In the genomic region with DNA sequence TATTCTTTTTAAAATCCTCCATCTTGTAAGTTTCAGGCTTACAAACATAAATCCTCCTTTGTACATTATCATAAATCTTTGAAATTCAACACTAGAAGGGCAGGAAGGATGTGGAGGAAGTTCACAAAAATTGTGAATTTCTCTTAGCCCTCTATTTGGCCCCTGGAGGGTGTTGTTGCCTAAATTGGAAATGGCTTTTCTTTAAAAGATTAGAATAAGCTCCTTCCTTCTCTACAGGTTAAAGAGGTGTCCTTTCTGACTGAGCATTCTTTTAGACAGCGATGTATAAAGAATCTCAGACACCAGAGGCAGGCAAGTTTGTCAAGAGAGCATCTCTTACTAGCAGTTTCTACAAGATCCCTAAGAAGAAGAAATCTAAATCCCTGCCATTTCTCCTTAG, we compare ENCODE assay signal across 1 cellular context.
TF ChIP-seq lines count a peak whose summit lies in the region.

No MANE protein-coding gene starts in this region.

TF ChIP-seq in GM23338, 12 proteins besides CTCF, POLR2A, EP300 and RAD21:
- TF ChIP-seq, protein P1, sequence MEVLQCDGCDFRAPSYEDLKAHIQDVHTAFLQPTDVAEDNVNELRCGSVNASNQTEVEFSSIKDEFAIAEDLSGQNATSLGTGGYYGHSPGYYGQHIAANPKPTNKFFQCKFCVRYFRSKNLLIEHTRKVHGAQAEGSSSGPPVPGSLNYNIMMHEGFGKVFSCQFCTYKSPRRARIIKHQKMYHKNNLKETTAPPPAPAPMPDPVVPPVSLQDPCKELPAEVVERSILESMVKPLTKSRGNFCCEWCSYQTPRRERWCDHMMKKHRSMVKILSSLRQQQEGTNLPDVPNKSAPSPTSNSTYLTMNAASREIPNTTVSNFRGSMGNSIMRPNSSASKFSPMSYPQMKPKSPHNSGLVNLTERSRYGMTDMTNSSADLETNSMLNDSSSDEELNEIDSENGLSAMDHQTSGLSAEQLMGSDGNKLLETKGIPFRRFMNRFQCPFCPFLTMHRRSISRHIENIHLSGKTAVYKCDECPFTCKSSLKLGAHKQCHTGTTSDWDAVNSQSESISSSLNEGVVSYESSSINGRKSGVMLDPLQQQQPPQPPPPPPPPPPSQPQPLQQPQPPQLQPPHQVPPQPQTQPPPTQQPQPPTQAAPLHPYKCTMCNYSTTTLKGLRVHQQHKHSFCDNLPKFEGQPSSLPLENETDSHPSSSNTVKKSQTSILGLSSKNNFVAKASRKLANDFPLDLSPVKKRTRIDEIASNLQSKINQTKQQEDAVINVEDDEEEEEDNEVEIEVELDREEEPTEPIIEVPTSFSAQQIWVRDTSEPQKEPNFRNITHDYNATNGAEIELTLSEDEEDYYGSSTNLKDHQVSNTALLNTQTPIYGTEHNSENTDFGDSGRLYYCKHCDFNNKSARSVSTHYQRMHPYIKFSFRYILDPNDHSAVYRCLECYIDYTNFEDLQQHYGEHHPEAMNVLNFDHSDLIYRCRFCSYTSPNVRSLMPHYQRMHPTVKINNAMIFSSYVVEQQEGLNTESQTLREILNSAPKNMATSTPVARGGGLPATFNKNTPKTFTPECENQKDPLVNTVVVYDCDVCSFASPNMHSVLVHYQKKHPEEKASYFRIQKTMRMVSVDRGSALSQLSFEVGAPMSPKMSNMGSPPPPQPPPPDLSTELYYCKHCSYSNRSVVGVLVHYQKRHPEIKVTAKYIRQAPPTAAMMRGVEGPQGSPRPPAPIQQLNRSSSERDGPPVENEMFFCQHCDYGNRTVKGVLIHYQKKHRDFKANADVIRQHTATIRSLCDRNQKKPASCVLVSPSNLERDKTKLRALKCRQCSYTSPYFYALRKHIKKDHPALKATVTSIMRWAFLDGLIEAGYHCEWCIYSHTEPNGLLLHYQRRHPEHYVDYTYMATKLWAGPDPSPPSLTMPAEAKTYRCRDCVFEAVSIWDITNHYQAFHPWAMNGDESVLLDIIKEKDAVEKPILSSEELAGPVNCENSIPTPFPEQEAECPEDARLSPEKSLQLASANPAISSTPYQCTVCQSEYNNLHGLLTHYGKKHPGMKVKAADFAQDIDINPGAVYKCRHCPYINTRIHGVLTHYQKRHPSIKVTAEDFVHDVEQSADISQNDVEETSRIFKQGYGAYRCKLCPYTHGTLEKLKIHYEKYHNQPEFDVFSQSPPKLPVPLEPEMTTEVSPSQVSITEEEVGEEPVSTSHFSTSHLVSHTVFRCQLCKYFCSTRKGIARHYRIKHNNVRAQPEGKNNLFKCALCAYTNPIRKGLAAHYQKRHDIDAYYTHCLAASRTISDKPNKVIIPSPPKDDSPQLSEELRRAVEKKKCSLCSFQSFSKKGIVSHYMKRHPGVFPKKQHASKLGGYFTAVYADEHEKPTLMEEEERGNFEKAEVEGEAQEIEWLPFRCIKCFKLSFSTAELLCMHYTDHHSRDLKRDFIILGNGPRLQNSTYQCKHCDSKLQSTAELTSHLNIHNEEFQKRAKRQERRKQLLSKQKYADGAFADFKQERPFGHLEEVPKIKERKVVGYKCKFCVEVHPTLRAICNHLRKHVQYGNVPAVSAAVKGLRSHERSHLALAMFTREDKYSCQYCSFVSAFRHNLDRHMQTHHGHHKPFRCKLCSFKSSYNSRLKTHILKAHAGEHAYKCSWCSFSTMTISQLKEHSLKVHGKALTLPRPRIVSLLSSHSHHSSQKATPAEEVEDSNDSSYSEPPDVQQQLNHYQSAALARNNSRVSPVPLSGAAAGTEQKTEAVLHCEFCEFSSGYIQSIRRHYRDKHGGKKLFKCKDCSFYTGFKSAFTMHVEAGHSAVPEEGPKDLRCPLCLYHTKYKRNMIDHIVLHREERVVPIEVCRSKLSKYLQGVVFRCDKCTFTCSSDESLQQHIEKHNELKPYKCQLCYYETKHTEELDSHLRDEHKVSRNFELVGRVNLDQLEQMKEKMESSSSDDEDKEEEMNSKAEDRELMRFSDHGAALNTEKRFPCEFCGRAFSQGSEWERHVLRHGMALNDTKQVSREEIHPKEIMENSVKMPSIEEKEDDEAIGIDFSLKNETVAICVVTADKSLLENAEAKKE (CRISPR knock-in tag; IDR thresholded peaks at IDR 0.05): no peak
- TF ChIP-seq, protein P2, sequence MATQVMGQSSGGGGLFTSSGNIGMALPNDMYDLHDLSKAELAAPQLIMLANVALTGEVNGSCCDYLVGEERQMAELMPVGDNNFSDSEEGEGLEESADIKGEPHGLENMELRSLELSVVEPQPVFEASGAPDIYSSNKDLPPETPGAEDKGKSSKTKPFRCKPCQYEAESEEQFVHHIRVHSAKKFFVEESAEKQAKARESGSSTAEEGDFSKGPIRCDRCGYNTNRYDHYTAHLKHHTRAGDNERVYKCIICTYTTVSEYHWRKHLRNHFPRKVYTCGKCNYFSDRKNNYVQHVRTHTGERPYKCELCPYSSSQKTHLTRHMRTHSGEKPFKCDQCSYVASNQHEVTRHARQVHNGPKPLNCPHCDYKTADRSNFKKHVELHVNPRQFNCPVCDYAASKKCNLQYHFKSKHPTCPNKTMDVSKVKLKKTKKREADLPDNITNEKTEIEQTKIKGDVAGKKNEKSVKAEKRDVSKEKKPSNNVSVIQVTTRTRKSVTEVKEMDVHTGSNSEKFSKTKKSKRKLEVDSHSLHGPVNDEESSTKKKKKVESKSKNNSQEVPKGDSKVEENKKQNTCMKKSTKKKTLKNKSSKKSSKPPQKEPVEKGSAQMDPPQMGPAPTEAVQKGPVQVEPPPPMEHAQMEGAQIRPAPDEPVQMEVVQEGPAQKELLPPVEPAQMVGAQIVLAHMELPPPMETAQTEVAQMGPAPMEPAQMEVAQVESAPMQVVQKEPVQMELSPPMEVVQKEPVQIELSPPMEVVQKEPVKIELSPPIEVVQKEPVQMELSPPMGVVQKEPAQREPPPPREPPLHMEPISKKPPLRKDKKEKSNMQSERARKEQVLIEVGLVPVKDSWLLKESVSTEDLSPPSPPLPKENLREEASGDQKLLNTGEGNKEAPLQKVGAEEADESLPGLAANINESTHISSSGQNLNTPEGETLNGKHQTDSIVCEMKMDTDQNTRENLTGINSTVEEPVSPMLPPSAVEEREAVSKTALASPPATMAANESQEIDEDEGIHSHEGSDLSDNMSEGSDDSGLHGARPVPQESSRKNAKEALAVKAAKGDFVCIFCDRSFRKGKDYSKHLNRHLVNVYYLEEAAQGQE (IDR thresholded peaks at IDR 0.05; ENCODE audit: unreplicated experiment): no peak
- TF ChIP-seq JUNB (IDR thresholded peaks at IDR 0.05; ENCODE audit: unreplicated experiment) (no peak), STAT1 (IDR thresholded peaks at IDR 0.05; ENCODE audit: unreplicated experiment) (no peak), POLR2AphosphoS5 (IDR thresholded peaks at IDR 0.05; ENCODE audit: low read depth) (no peak), ZNF331 (CRISPR knock-in tag; IDR thresholded peaks at IDR 0.05; ENCODE audit: low read depth) (no peak)
TF ChIP-seq in GM23338: peak in this region for 0.
